In genomic region chr10:109922976-109923921, GRCh38 we compare ENCODE assay signal across 8 cellular contexts. TPM values are rescaled to one million over a fixed set of nuclear protein-coding genes. Genes with fewer than 3 reads are reported as not detected.
DNase-seq lines count a peak whose midpoint lies in the region; ATAC-seq and TF ChIP-seq lines count a peak whose summit lies in the region.

Gene XPNPEP1 (minus strand): TSS chr10:109923511. CDS start chr10:109923433, 78 bp downstream.

- peak within 1 kb of the TSS; percentile 89 for H3K27ac Mint-ChIP-seq in dendritic cell treated with granulocyte-macrophage colony-stimulating factor and Interleukin-4, amounts not matched to agents 40 ng/mL and 50 ng/mL, for 4 days

- H3K4me3 Mint-ChIP-seq in dendritic cell treated with granulocyte-macrophage colony-stimulating factor and Interleukin-4, amounts not matched to agents 40 ng/mL and 50 ng/mL, for 4 days: peak within 1 kb of the TSS; percentile 86

- ATAC-seq in GM19023 (IDR thresholded peaks at IDR 0.05; ENCODE audit: unreplicated experiment) (peak; percentile 98), HG03175 (IDR thresholded peaks at IDR 0.05; ENCODE audit: unreplicated experiment) (peak; percentile 95)

- no peaks in the 10 kb centered on the region for H3K9me3 ChIP-seq in liver (ENCODE audit: control insufficient read depth in 4 of 4, low read length in 3 of 4)

- H3K9ac ChIP-seq in liver (ENCODE audit: low read depth in 1 of 2, low read length in 2 of 2): peak within 1 kb of the TSS; percentile 86 to 93

- H3K4me1 Mint-ChIP-seq in dendritic cell treated with granulocyte-macrophage colony-stimulating factor and Interleukin-4, amounts not matched to agents 40 ng/mL and 50 ng/mL, for 4 days (ENCODE audit: low read depth): peaks cover 46% of the 10 kb centered on the region

- peaks cover 24% of the 10 kb centered on the region for H3K36me3 Mint-ChIP-seq in dendritic cell treated with granulocyte-macrophage colony-stimulating factor and Interleukin-4, amounts not matched to agents 40 ng/mL and 50 ng/mL, for 4 days (ENCODE audit: low read depth)

- no peak for TF ChIP-seq CTCF in liver (IDR thresholded peaks at IDR 0.05; ENCODE audit: low read depth, low read length, missing input control)

- no peaks in the 10 kb centered on the region for H3K27me3 Mint-ChIP-seq in dendritic cell treated with granulocyte-macrophage colony-stimulating factor and Interleukin-4, amounts not matched to agents 40 ng/mL and 50 ng/mL, for 4 days

- no peaks in the 10 kb centered on the region for H3K9me3 Mint-ChIP-seq in dendritic cell treated with granulocyte-macrophage colony-stimulating factor and Interleukin-4, amounts not matched to agents 40 ng/mL and 50 ng/mL, for 4 days

- 3% methylated on average over 105 of the region's 105 CpGs for WGBS in liver

- TF ChIP-seq RAD21 in liver (IDR thresholded peaks at IDR 0.05): no peak

- H3K36me3 ChIP-seq in liver (ENCODE audit: control insufficient read depth in 4 of 4, insufficient read depth in 3 of 4, low read depth in 1 of 4, low read length in 3 of 4): no peaks in the 10 kb centered on the region

- H3K4me1 ChIP-seq in liver (ENCODE audit: control insufficient read depth in 4 of 4, insufficient read depth in 4 of 4, low read length in 3 of 4): peaks cover 0 to 9% (median 4%) of the 10 kb centered on the region in 4 donors

- H3K4me3 ChIP-seq in liver (ENCODE audit: low read depth in 1 of 3, low read length in 3 of 3): peak within 1 kb of the TSS; percentile 87 to 95 (median 87)

- peak within 1 kb of the TSS; percentile 87 to 94 for H3K27ac ChIP-seq in liver (ENCODE audit: low read depth in 1 of 2, low read length in 2 of 2)

- intact Hi-C loops in dendritic cell treated with granulocyte-macrophage colony-stimulating factor and Interleukin-4, amounts not matched to agents 40 ng/mL and 50 ng/mL, for 4 days (cut with micrococcal nuclease): loop anchor here (5.0 kb wide), 3 partner anchors 84 to 994 kb away; partner anchors contain the start of genes ADD3, BBIP1 and SHOC2

- peak; percentile 99 for DNase-seq in AG20443 (ENCODE audit: low spot score)
- DNase-seq in NCI-H526 (lab: John Stamatoyannopoulos, UW): peak; percentile 2 to 82
- peak; percentile 70 for DNase-seq in activated CD4-positive, alpha-beta T cell treated with anti-CD3 and anti-CD28 coated beads, Interleukin-2, amount 50 U/mL, for 1 hour
- peak; percentile 78 for DNase-seq in stimulated activated CD4-positive, alpha-beta T cell treated with anti-CD3 and anti-CD28 coated beads, Interleukin-4, amount 100 ng/mL, for 1 hour

- H3K27me3 ChIP-seq in liver (ENCODE audit: control insufficient read depth in 4 of 4, insufficient read depth in 4 of 4, low read length in 3 of 4): no peaks in the 10 kb centered on the region

TF ChIP-seq in liver, 16 proteins besides CTCF, POLR2A, EP300 and RAD21:
- TF ChIP-seq SP1 (IDR thresholded peaks at IDR 0.05) (peak; percentile 31), TAF1 (conservative IDR thresholded peaks at IDR 0.05) (peak; percentile 70), GABPA (IDR thresholded peaks at IDR 0.05 in 1 of 2, conservative IDR thresholded peaks at IDR 0.05 in 1 of 2) (no peak), HNF4A (conservative IDR thresholded peaks at IDR 0.05) (no peak), YY1 (IDR thresholded peaks at IDR 0.05) (peak; percentile 54), JUND (IDR thresholded peaks at IDR 0.05) (no peak)

RNA-seq across cellular contexts. Expression of gene XPNPEP1, which starts in this region (rescaled TPM):
- 10 to 100 TPM; 34.0 to 38.1 TPM for total RNA-seq in liver
- polyA plus RNA-seq in liver: 10 to 100 TPM in 1 of 2 donors, 1 to 10 TPM in 1; 9.1 to 20.5 TPM

Comparison
In these comparisons a context has a peak if more than half of its experiments do, and no peak if none do; other contexts are left out.
1. Peak in every context shown above with its lines: DNase-seq, ATAC-seq, H3K4me3 ChIP-seq and H3K27ac ChIP-seq.
2. DNase-seq: peak in every context shown above with its lines; median percentile 99 in AG20443; 78 in stimulated activated CD4-positive, alpha-beta T cell treated with anti-CD3 and anti-CD28 coated beads, Interleukin-4, amount 100 ng/mL, for 1 hour; 70 in activated CD4-positive, alpha-beta T cell treated with anti-CD3 and anti-CD28 coated beads, Interleukin-2, amount 50 U/mL, for 1 hour; 42 in NCI-H526.